Comparison of ENCODE assay signal across 4 cellular contexts in the genomic region with DNA sequence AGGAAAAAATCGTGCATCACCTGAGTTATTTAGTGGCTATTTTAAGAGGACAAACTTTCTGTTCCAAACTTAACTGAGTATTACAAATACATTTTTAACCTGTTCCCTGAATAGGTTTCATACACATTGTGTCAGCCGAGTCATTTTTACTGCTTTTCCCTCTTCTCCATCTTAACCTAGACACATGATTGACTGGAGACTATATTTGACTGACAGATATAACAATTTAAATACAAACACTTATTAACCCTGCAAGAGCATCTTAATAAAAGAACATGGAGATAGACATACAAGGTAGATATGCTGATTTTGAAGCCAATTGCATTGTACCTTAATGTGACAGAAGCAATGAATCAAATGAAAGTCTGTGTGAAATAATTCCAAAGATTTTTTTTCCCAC.
"Had no signal": no experiment of that assay in that cellular context is flagged by ENCODE, and none has a peak within 500 bp of the region (broad histone marks: within the 10 kb centered on the region; RNA-seq: fewer than 3 reads in every experiment).

No MANE protein-coding gene starts in this region.

- H3K4me2 ChIP-seq: KMS-11 had no signal

- H3K4me3 ChIP-seq: K562 had no signal

- ATAC-seq: HepG2, K562 had no signal

- H3K27ac ChIP-seq: HL-60, KMS-11 had no signal

- H3K9ac ChIP-seq: KMS-11 had no signal
